In the genomic region with DNA sequence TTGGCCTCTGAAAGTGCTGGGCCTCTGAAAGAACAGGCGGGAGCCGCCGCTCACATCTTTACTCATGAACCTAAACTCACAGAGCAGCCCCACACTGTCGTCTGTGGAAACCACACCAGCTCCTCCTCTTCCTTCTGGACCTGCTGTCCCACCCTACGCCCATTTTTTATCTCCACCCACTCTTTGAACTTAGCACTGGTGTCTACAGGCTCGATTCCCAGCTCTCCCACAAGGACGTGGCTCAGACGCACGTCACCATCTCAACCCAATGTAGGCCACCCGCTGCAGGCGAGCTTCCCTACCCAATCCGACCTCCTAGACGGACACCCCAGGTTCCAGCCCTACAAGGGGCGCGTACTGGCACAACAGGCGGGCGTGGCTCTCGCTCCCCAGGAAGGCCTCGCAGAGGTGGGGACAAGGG, we compare ENCODE assay signal across 18 cellular contexts.
DNase-seq lines count a peak whose midpoint lies in the region; ATAC-seq, FAIRE-seq and TF ChIP-seq lines count a peak whose summit lies in the region.
"Had no signal": no experiment of that assay in that cellular context is flagged by ENCODE, and none has a peak within 500 bp of the region (broad histone marks: within the 10 kb centered on the region; RNA-seq: fewer than 3 reads in every experiment).

No MANE protein-coding gene starts in this region.

- no peak overlapping the region for H2BK5ac ChIP-seq in trophoblast cell (ENCODE audit: low read depth, low read length, poor library complexity)

- TF ChIP-seq RAD21 in liver (IDR thresholded peaks at IDR 0.05) (no peak), HepG2 (CRISPR knock-in tag; IDR thresholded peaks at IDR 0.05) (no peak)

- no peak for ATAC-seq in HepG2

- peaks cover 17 to 26% of the 10 kb centered on the region in 2 donors for H3K27me3 Mint-ChIP-seq in CD4-positive, alpha-beta memory T cell

- no peak overlapping the region for H4K8ac ChIP-seq in trophoblast cell (ENCODE audit: low read depth, low read length)

- no peak for TF ChIP-seq POLR2A in HepG2 (IDR thresholded peaks at IDR 0.05; ENCODE audit: insufficient read depth in 1 of 2, low read depth in 2 of 2, low read length in 2 of 2)

- WGBS in liver, result 92% methylated on average over 19 of the region's 19 CpGs
- 94% methylated on average over 19 of the region's 19 CpGs for WGBS in HepG2 (ENCODE audit: low lambda C conversion rate)
- no CpG with 5 or more reads among the region's 19 CpGs for WGBS in trophoblast cell (ENCODE audit: extremely low coverage, insufficient coverage, insufficient read length)

- no peak overlapping the region for H4K91ac ChIP-seq in trophoblast cell (ENCODE audit: low read depth, low read length)

- FAIRE-seq in HepG2 (lab: Jason Lieb, UNC), result no peak
- FAIRE-seq: RCC 7860 had no signal

- no peak for DNase-seq in HepG2 (ENCODE audit: low spot score)
- no peak for DNase-seq in fibroblast of lung (ENCODE audit: low read depth in 2 of 2)
- no peak for DNase-seq in trophoblast cell
- DNase-seq in CD4-positive, alpha-beta memory T cell, result no peak
- no peak for DNase-seq in A172 (ENCODE audit: low spot score)
- DNase-seq in NCI-H2196 treated with DMSO at 0.1 percent for 48 hours (lab: John Stamatoyannopoulos, UW; ENCODE audit: unreplicated experiment), result no peak
- DNase-seq in NCI-H1436 (lab: John Stamatoyannopoulos, UW), result no peak
- DNase-seq: activated naive CD4-positive, alpha-beta T cell treated with Interleukin-2 at 50 U/mL for 16 hours; DMS 273 treated with DMSO at 0.1 percent for 48 hours; erythroblast; GOT3; NCI-H1092 treated with DMSO at 0.1 percent for 48 hours; right lobe of liver; T-helper 2 cell had no signal

- H3K79me2 ChIP-seq in HepG2 (ENCODE audit: insufficient read depth, low read length) (peaks cover 3% of the 10 kb centered on the region), fibroblast of lung (ENCODE audit: control insufficient read depth, insufficient read depth, low read length) (peaks cover 3% of the 10 kb centered on the region), trophoblast cell (ENCODE audit: control insufficient read depth, insufficient read depth, low read length, poor library complexity) (peaks cover 14% of the 10 kb centered on the region)

- H3K36me3 ChIP-seq in liver (ENCODE audit: control insufficient read depth in 4 of 4, insufficient read depth in 3 of 4, low read depth in 1 of 4, low read length in 3 of 4) (no peaks in the 10 kb centered on the region), HepG2 (replicated peaks in 1 of 2; ENCODE audit: control insufficient read depth in 1 of 2, insufficient read depth in 2 of 2, low read length in 2 of 2) (no peaks in the 10 kb centered on the region), fibroblast of lung (ENCODE audit: control insufficient read depth, insufficient read depth, low read length) (no peaks in the 10 kb centered on the region), trophoblast cell (ENCODE audit: control insufficient read depth in 1 of 2, insufficient read depth in 2 of 2, low read length in 2 of 2) (peaks cover 2% of the 10 kb centered on the region in 2 experiments)
- H3K36me3 ChIP-seq in CD4-positive, alpha-beta memory T cell (ENCODE audit: insufficient read depth, low read length), result no peaks in the 10 kb centered on the region
- H3K36me3 ChIP-seq: right lobe of liver, thoracic aorta had no signal

- no peak overlapping the region for H3K4me3 Mint-ChIP-seq in CD4-positive, alpha-beta memory T cell
- H3K4me3 Mint-ChIP-seq: central memory CD8-positive, alpha-beta T cell had no signal

- H3K4me1 ChIP-seq in liver (ENCODE audit: control insufficient read depth in 4 of 4, insufficient read depth in 4 of 4, low read length in 3 of 4) (no peaks in the 10 kb centered on the region), HepG2 (ENCODE audit: insufficient read depth, low read length) (peaks cover 19% of the 10 kb centered on the region), fibroblast of lung (ENCODE audit: control insufficient read depth, extremely low read depth, insufficient read depth, low read length) (no peaks in the 10 kb centered on the region), trophoblast cell (ENCODE audit: control insufficient read depth in 1 of 2, insufficient read depth in 2 of 2, low read length in 2 of 2) (peaks cover 7 to 13% of the 10 kb centered on the region in 2 experiments)
- no peaks in the 10 kb centered on the region for H3K4me1 ChIP-seq in CD4-positive, alpha-beta memory T cell (ENCODE audit: insufficient read depth, low read length)

- in situ Hi-C loops in HepG2 (cut with HindIII; ENCODE audit: extremely low pct_ligation_motif_present, low pct_unique_long_range_greater_than_20kb), result no loop called here

- H3K27ac ChIP-seq in liver (ENCODE audit: low read depth in 1 of 2, low read length in 2 of 2) (peak overlapping the region; percentile 40 to 50), HepG2 (ENCODE audit: extremely low read length, insufficient read depth, low read length) (no peak overlapping the region), fibroblast of lung (ENCODE audit: insufficient read depth, low read length) (peak overlapping the region; percentile 39), trophoblast cell (ENCODE audit: low read depth, low read length) (no peak overlapping the region)
- no peak overlapping the region for H3K27ac ChIP-seq in CD4-positive, alpha-beta memory T cell (ENCODE audit: low read depth, low read length)

- no peak overlapping the region for H2AK5ac ChIP-seq in trophoblast cell (ENCODE audit: low read length)

- H3K36me3 Mint-ChIP-seq in CD4-positive, alpha-beta memory T cell, result no peaks in the 10 kb centered on the region

- H2BK12ac ChIP-seq in trophoblast cell (ENCODE audit: low read length), result no peak overlapping the region

- no peak overlapping the region for H3K18ac ChIP-seq in trophoblast cell (ENCODE audit: low read length)

- TF ChIP-seq EP300 in HepG2 (IDR thresholded peaks at IDR 0.05; ENCODE audit: low read depth in 2 of 2, low read length in 2 of 2), result no peak
- TF ChIP-seq EP300 in HepG2 (CRISPR knock-in tag; IDR thresholded peaks at IDR 0.05; ENCODE audit: borderline replicate concordance), result no peak

- H3K27ac Mint-ChIP-seq in CD4-positive, alpha-beta memory T cell, result no peak overlapping the region

- CTCF ChIA-PET in HepG2 (lab: Yijun Ruan, JAX; ENCODE audit: low intra/inter-chr PET ratio, low total read pairs), result no interaction called here
- CTCF ChIA-PET in CD4-positive, alpha-beta memory T cell (lab: Charles Lee; ENCODE audit: partially characterized antibody), result no interaction called here

- no peaks in the 10 kb centered on the region for H3K79me1 ChIP-seq in trophoblast cell (ENCODE audit: low read length)

- H3K27me3 ChIP-seq in liver (ENCODE audit: control insufficient read depth in 4 of 4, insufficient read depth in 4 of 4, low read length in 3 of 4) (no peaks in the 10 kb centered on the region), HepG2 (ENCODE audit: control insufficient read depth in 1 of 2, insufficient read depth in 2 of 2, low read length in 2 of 2) (no peaks in the 10 kb centered on the region), fibroblast of lung (ENCODE audit: control insufficient read depth, insufficient read depth, low read length) (no peaks in the 10 kb centered on the region), trophoblast cell (ENCODE audit: insufficient read depth, low read length) (no peaks in the 10 kb centered on the region)
- no peaks in the 10 kb centered on the region for H3K27me3 ChIP-seq in CD4-positive, alpha-beta memory T cell (ENCODE audit: insufficient read depth, low read length)
- H3K27me3 ChIP-seq: right lobe of liver had no signal

- no peak overlapping the region for H4K12ac ChIP-seq in trophoblast cell (ENCODE audit: low read depth, low read length)

- no peaks in the 10 kb centered on the region for H3K9me3 ChIP-seq in liver (ENCODE audit: control insufficient read depth in 4 of 4, low read length in 3 of 4)
- H3K9me3 ChIP-seq in HepG2 (ENCODE audit: low read length), result 0 out of 2 replicates have a peak, but pooled peaks cover 5% of the 10 kb centered on the region
- H3K9me3 ChIP-seq in fibroblast of lung (ENCODE audit: control insufficient read depth, insufficient read depth, low read depth, low read length), result no peaks in the 10 kb centered on the region
- H3K9me3 ChIP-seq in trophoblast cell (ENCODE audit: insufficient read depth, low read depth, low read length), result no peaks in the 10 kb centered on the region
- H3K9me3 ChIP-seq in CD4-positive, alpha-beta memory T cell (ENCODE audit: control insufficient read depth in 1 of 2, low read length in 2 of 2), result no peaks in the 10 kb centered on the region
- H3K9me3 ChIP-seq: right lobe of liver, thoracic aorta had no signal

- H3K4me2 ChIP-seq in HepG2 (ENCODE audit: low read depth, low read length), result no peak overlapping the region
- H3K4me2 ChIP-seq in fibroblast of lung (ENCODE audit: extremely low read depth, insufficient read depth, low read length), result no peak overlapping the region
- no peak overlapping the region for H3K4me2 ChIP-seq in trophoblast cell (ENCODE audit: low read length)

- POLR2A ChIA-PET in HepG2 (lab: Yijun Ruan, JAX), result no interaction called here
- POLR2A ChIA-PET in CD4-positive, alpha-beta memory T cell (lab: Charles Lee; ENCODE audit: partially characterized antibody), result no interaction called here

- H2AFZ ChIP-seq in HepG2 (ENCODE audit: low read length) (no peak overlapping the region), fibroblast of lung (ENCODE audit: low read length) (no peak overlapping the region), trophoblast cell (ENCODE audit: insufficient read depth, low read length, poor library complexity) (no peak overlapping the region)

- no peak overlapping the region for H3K4me3 ChIP-seq in liver (ENCODE audit: low read depth in 1 of 3, low read length in 3 of 3)
- no peak overlapping the region for H3K4me3 ChIP-seq in HepG2 (replicated peaks in 1 of 3; ENCODE audit: insufficient read depth in 1 of 3, low read depth in 2 of 3, low read length in 3 of 3)
- peak overlapping the region in 1 of 4 experiments; percentile 41 for H3K4me3 ChIP-seq in fibroblast of lung (replicated peaks in 1 of 4; ENCODE audit: control extremely low read depth in 1 of 4, insufficient read depth in 1 of 4, low read depth in 3 of 4, low read length in 4 of 4)
- H3K4me3 ChIP-seq in trophoblast cell (ENCODE audit: low read depth, low read length), result no peak overlapping the region
- H3K4me3 ChIP-seq in CD4-positive, alpha-beta memory T cell (ENCODE audit: low read length in 2 of 2), result no peak overlapping the region
- H3K4me3 ChIP-seq: right lobe of liver, thoracic aorta had no signal

- intact Hi-C loops in HepG2 (cut with micrococcal nuclease; ENCODE audit: unreplicated experiment), result no loop called here
- intact Hi-C loops in CD4-positive, alpha-beta memory T cell (cut with micrococcal nuclease), result no loop called here

- H3K9me3 Mint-ChIP-seq in CD4-positive, alpha-beta memory T cell, result no peaks in the 10 kb centered on the region
- H3K9me3 Mint-ChIP-seq: central memory CD8-positive, alpha-beta T cell had no signal

- H2BK120ac ChIP-seq in trophoblast cell (ENCODE audit: insufficient read depth, low read length, poor library complexity), result no peak overlapping the region

- H3K23ac ChIP-seq in trophoblast cell (ENCODE audit: low read length), result no peak overlapping the region

- no peak overlapping the region for H3K14ac ChIP-seq in trophoblast cell (ENCODE audit: low read length)

- TF ChIP-seq CTCF in liver (IDR thresholded peaks at IDR 0.05; ENCODE audit: low read depth, low read length, missing input control) (no peak), HepG2 (CRISPR knock-in tag; IDR thresholded peaks at IDR 0.05) (no peak), fibroblast of lung (conservative IDR thresholded peaks at IDR 0.05 in 1 of 2, IDR thresholded peaks at IDR 0.05 in 1 of 2; ENCODE audit: low read depth in 1 of 2, low read length in 2 of 2) (no peak)

- H3K9ac ChIP-seq in liver (ENCODE audit: low read depth in 1 of 2, low read length in 2 of 2), result no peak overlapping the region
- no peak overlapping the region for H3K9ac ChIP-seq in HepG2 (ENCODE audit: insufficient read depth, low read depth, low read length)
- no peak overlapping the region for H3K9ac ChIP-seq in fibroblast of lung (ENCODE audit: insufficient read depth, low read length)
- H3K9ac ChIP-seq in trophoblast cell (ENCODE audit: low read length), result no peak overlapping the region

- BruUV-seq in HepG2 (replicated peaks; lab: Mats Ljungman, UMichigan), result no TSS peak

- H4K20me1 ChIP-seq in HepG2 (ENCODE audit: insufficient read depth, low read length) (no peaks in the 10 kb centered on the region), fibroblast of lung (ENCODE audit: control insufficient read depth, extremely low read depth, insufficient read depth, low read length) (no peaks in the 10 kb centered on the region)

- H3K4me1 Mint-ChIP-seq in CD4-positive, alpha-beta memory T cell, result no peaks in the 10 kb centered on the region
- H3K4me1 Mint-ChIP-seq: central memory CD8-positive, alpha-beta T cell had no signal

- peak overlapping the region; percentile 24 for H3K4ac ChIP-seq in trophoblast cell (ENCODE audit: low read depth, low read length)

Comparison
In these comparisons a context has a peak if more than half of its experiments do, and no peak if none do; other contexts are left out.
1. H3K27ac ChIP-seq: peak in liver (2 of 2) and fibroblast of lung (single experiment); none in HepG2 (single experiment), trophoblast cell (single experiment) and CD4-positive, alpha-beta memory T cell (single experiment).